Comparison of ENCODE assay signal across 9 cellular contexts in genomic region chr10:45464958-45465567, GRCh38.
DNase-seq lines count a peak whose midpoint lies in the region; ATAC-seq and TF ChIP-seq lines count a peak whose summit lies in the region.
"Had no signal": no experiment of that assay in that cellular context is flagged by ENCODE, and none has a peak within 500 bp of the region (broad histone marks: within the 10 kb centered on the region; RNA-seq: fewer than 3 reads in every experiment).

No MANE protein-coding gene starts in this region.

- no peak overlapping the region for H3K4me3 ChIP-seq in BJ (ENCODE audit: low read depth, low read length)
- H3K4me3 ChIP-seq in OCI-LY1 (ENCODE audit: low read depth, low read length, poor library complexity, severe bottlenecking) = peak overlapping the region; percentile 48

- peak overlapping the region in 1 of 2 donors; percentile 47 for H3K27ac Mint-ChIP-seq in natural killer cell
- H3K27ac Mint-ChIP-seq in stimulated activated memory B cell treated with anti-CD40 and anti-IgM and Interleukin-4, amounts not matched to agents 10 μg/mL and 1 μg/mL and 100 μg/mL, for 72 hours = peak overlapping the region; percentile 93
- H3K27ac Mint-ChIP-seq: T-helper 1 cell treated with Interleukin-12 subunit alpha and Interleukin-12 subunit beta and Interleukin-4 antibody, amounts not matched to agents 30 μg/mL and 1 μg/mL, for 36 hours had no signal

- H3K27me3 ChIP-seq in BJ (ENCODE audit: control insufficient read depth, insufficient read depth, low read length) = no peaks in the 10 kb centered on the region
- H3K27me3 ChIP-seq in OCI-LY1 (ENCODE audit: insufficient read depth, low read length) = no peaks in the 10 kb centered on the region

- no peaks in the 10 kb centered on the region for H3K9me3 ChIP-seq in OCI-LY1 (ENCODE audit: low read length)

- H3F3A ChIP-seq in OCI-LY1 (ENCODE audit: insufficient read depth, low read length) = peaks cover 3% of the 10 kb centered on the region

- TF ChIP-seq CTCF in BJ (IDR thresholded peaks at IDR 0.05; ENCODE audit: insufficient read depth, low read depth, low read length) = peak; percentile 96
- peak; percentile 92 for TF ChIP-seq CTCF in OCI-LY1 (IDR thresholded peaks at IDR 0.05; ENCODE audit: low read length)
- peak; percentile 91 for TF ChIP-seq CTCF in natural killer cell (IDR thresholded peaks at IDR 0.05)

- H3K4me1 ChIP-seq in OCI-LY1 (ENCODE audit: insufficient read depth, low read length, severe bottlenecking) = peaks cover 73% of the 10 kb centered on the region

- no peak for DNase-seq in BJ (ENCODE audit: low read depth)
- peak; percentile 64 for DNase-seq in activated T-cell treated with anti-CD3 and anti-CD28 coated beads for 4 hours
- peak; percentile 86 to 92 for DNase-seq in erythroblast (lab: John Stamatoyannopoulos, UW)
- peak; percentile 73 for DNase-seq in natural killer cell

- no peak overlapping the region for H3K4me3 Mint-ChIP-seq in natural killer cell
- peak overlapping the region; percentile 49 for H3K4me3 Mint-ChIP-seq in stimulated activated memory B cell treated with anti-CD40 and anti-IgM and Interleukin-4, amounts not matched to agents 10 μg/mL and 1 μg/mL and 100 μg/mL, for 72 hours
- H3K4me3 Mint-ChIP-seq: T-helper 1 cell treated with Interleukin-12 subunit alpha and Interleukin-12 subunit beta and Interleukin-4 antibody, amounts not matched to agents 30 μg/mL and 1 μg/mL, for 36 hours had no signal

- ATAC-seq in GM18870 (IDR thresholded peaks at IDR 0.05; ENCODE audit: unreplicated experiment) (peak; percentile 33), HG03159 (IDR thresholded peaks at IDR 0.05; ENCODE audit: unreplicated experiment) (peak; percentile 46), natural killer cell (peak; percentile 92 to 99 (median 99))
- ATAC-seq in stimulated activated memory B cell treated with anti-CD40 and anti-IgM and Interleukin-4, amounts not matched to agents 10 μg/mL and 1 μg/mL and 100 μg/mL, for 72 hours = peak; percentile 83

- H2AFZ ChIP-seq in OCI-LY1 (ENCODE audit: low read length) = no peak overlapping the region

- H3K9me2 ChIP-seq in OCI-LY1 (ENCODE audit: low read depth, low read length) = no peaks in the 10 kb centered on the region

- no peak for TF ChIP-seq POLR2A in erythroblast (IDR thresholded peaks at IDR 0.05; ENCODE audit: low read length)

- H3K27ac ChIP-seq in OCI-LY1 (ENCODE audit: low read depth, low read length, poor library complexity, severe bottlenecking) = peak overlapping the region; percentile 90

- peaks cover 16% of the 10 kb centered on the region in 2 donors for H3K4me1 Mint-ChIP-seq in natural killer cell
- peaks cover 91% of the 10 kb centered on the region for H3K4me1 Mint-ChIP-seq in stimulated activated memory B cell treated with anti-CD40 and anti-IgM and Interleukin-4, amounts not matched to agents 10 μg/mL and 1 μg/mL and 100 μg/mL, for 72 hours

- peak overlapping the region; percentile 52; the same call in 1 of the 2 replicates for H3K9ac ChIP-seq in OCI-LY1 (ENCODE audit: low read length)

- no peaks in the 10 kb centered on the region for H4K20me1 ChIP-seq in OCI-LY1 (ENCODE audit: insufficient read depth, low read length)

- H3K9me3 Mint-ChIP-seq in natural killer cell = no peaks in the 10 kb centered on the region
- H3K9me3 Mint-ChIP-seq in stimulated activated memory B cell treated with anti-CD40 and anti-IgM and Interleukin-4, amounts not matched to agents 10 μg/mL and 1 μg/mL and 100 μg/mL, for 72 hours = no peaks in the 10 kb centered on the region
- H3K9me3 Mint-ChIP-seq: T-helper 1 cell treated with Interleukin-12 subunit alpha and Interleukin-12 subunit beta and Interleukin-4 antibody, amounts not matched to agents 30 μg/mL and 1 μg/mL, for 36 hours had no signal

- CTCF ChIA-PET in BJ (lab: Yijun Ruan, JAX) = interaction anchor here (0.8 to 2.0 kb wide), 16 partner anchors 10 to 487 kb away, joined by 3 to 23 read pairs (median 4); partner anchors contain the start of gene ZFAND4

- no peaks in the 10 kb centered on the region for H3K36me3 Mint-ChIP-seq in natural killer cell
- H3K36me3 Mint-ChIP-seq in stimulated activated memory B cell treated with anti-CD40 and anti-IgM and Interleukin-4, amounts not matched to agents 10 μg/mL and 1 μg/mL and 100 μg/mL, for 72 hours = peaks cover 16% of the 10 kb centered on the region

- intact Hi-C loops in natural killer cell (cut with micrococcal nuclease) = loop anchor here (1.0 to 10.0 kb wide), 4 partner anchors 207 to 562 kb away; partner anchors contain the start of genes WASHC2C and ZFAND4

- no peaks in the 10 kb centered on the region; the same call in 1 of the 2 replicates for H3K36me3 ChIP-seq in BJ (ENCODE audit: control insufficient read depth, insufficient read depth, low read length)
- H3K36me3 ChIP-seq in OCI-LY1 (ENCODE audit: insufficient read depth, low read length) = no peaks in the 10 kb centered on the region

- H3K79me2 ChIP-seq in OCI-LY1 (ENCODE audit: insufficient read depth, low read length) = no peaks in the 10 kb centered on the region

- H3K4me2 ChIP-seq in OCI-LY1 (ENCODE audit: low read length) = peak overlapping the region; percentile 55

- POLR2A ChIA-PET in BJ (lab: Charles Lee) = no interaction called here

- no peaks in the 10 kb centered on the region for H3K27me3 Mint-ChIP-seq in natural killer cell (ENCODE audit: low read depth in 2 of 2)
- H3K27me3 Mint-ChIP-seq in stimulated activated memory B cell treated with anti-CD40 and anti-IgM and Interleukin-4, amounts not matched to agents 10 μg/mL and 1 μg/mL and 100 μg/mL, for 72 hours = no peaks in the 10 kb centered on the region

Comparison
In these comparisons a context has a peak if more than half of its experiments do, and no peak if none do; other contexts are left out.
1. ATAC-seq: peak in every context shown above with its lines; median percentile 99 in natural killer cell; 83 in stimulated activated memory B cell treated with anti-CD40 and anti-IgM and Interleukin-4, amounts not matched to agents 10 μg/mL and 1 μg/mL and 100 μg/mL, for 72 hours; 46 in HG03159; 33 in GM18870.